2 cellular contexts compared by ENCODE assay signal in genomic region chr3:101095703-101096102, GRCh38.
TF ChIP-seq lines count a peak whose summit lies in the region.

No MANE protein-coding gene starts in this region.

TF ChIP-seq in A549, 52 proteins besides CTCF, POLR2A, EP300 and RAD21 (continued from another document):
- no peak for TF ChIP-seq FOSB (CRISPR knock-in tag; IDR thresholded peaks at IDR 0.05)
TF ChIP-seq in A549: peak in this region for 0.

TF ChIP-seq in IMR-90, 13 proteins besides CTCF, POLR2A, EP300 and RAD21 (continued from another document):
- TF ChIP-seq RCOR1 (IDR thresholded peaks at IDR 0.05; ENCODE audit: insufficient replicate concordance, low read length) (no peak), RFX5 (IDR thresholded peaks at IDR 0.05; ENCODE audit: low read depth, low read length) (no peak), NFE2L2 (IDR thresholded peaks at IDR 0.05; ENCODE audit: low read depth, low read length) (no peak), MAZ (IDR thresholded peaks at IDR 0.05; ENCODE audit: borderline replicate concordance, low read depth, low read length) (no peak), CEBPB (IDR thresholded peaks at IDR 0.05; ENCODE audit: low read depth, low read length) (no peak), FOS (IDR thresholded peaks at IDR 0.05; ENCODE audit: low read depth, low read length) (no peak)
